In the genomic region with DNA sequence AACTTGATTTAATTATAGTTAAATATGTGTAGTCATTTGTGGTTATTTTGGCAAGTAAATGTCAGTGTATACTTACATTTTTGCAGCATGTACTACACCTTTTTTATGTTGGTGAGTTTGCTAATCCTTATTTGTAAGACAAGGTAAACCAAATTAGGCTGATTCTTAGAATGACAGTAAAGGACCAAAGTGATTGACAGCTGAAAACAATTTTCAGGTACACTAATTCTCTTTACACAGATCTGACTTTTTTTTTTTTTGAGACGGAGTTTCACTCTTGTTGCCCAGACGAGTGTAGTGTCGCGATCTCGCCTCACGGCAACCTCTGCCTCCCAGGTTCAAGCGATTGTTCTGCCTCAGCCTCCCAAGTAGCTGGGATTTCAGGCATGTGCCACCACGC, we compare ENCODE assay signal across 29 cellular contexts.
"Had no signal": no experiment of that assay in that cellular context is flagged by ENCODE, and none has a peak within 500 bp of the region (broad histone marks: within the 10 kb centered on the region; RNA-seq: fewer than 3 reads in every experiment).

No MANE protein-coding gene starts in this region.

- H3K9me3 Mint-ChIP-seq: activated CD4-positive, alpha-beta T cell treated with anti-CD3 and anti-CD28 coated beads, Interleukin-2, amount 10 ng/mL, durations not matched to agents 24 days and 14 days; activated naive CD4-positive, alpha-beta T cell treated with anti-CD3 and anti-CD28 coated beads, Interleukin-2, amount 50 U/mL, for 24 hours; activated T-cell treated with anti-CD3 and anti-CD28 coated beads, Interleukin-2, amount 50 U/mL, for 4 hours; activated T-helper 17 cell treated with anti-CD3 and anti-CD28 coated beads, Interleukin-2, amount 50 U/mL, for 72 hours; T-helper 2 cell treated with Interferon-gamma antibody and Interleukin-4, amounts not matched to agents 5 μg/mL and 100 μg/mL, for 36 hours had no signal

- H3K9me3 ChIP-seq: body of pancreas, SJCRH30 had no signal

- H3K27ac ChIP-seq: body of pancreas, SJCRH30 had no signal

- H3K27ac Mint-ChIP-seq: activated CD8-positive, alpha-beta memory T cell treated with anti-CD3 and anti-CD28 coated beads, Interleukin-2, amount 10 ng/mL, durations not matched to agents 7 days and 5 days; activated T-helper 17 cell treated with anti-CD3 and anti-CD28 coated beads, Interleukin-2, amount 50 U/mL, for 72 hours; T-helper 2 cell treated with Interferon-gamma antibody and Interleukin-4, amounts not matched to agents 5 μg/mL and 100 μg/mL, for 36 hours had no signal

- H3K4me1 ChIP-seq: SJCRH30 had no signal

- H3K4me3 ChIP-seq: body of pancreas, SJCRH30 had no signal

- H3K27me3 Mint-ChIP-seq: activated CD4-positive, alpha-beta T cell treated with anti-CD3 and anti-CD28 coated beads, Interleukin-2, amount 10 ng/mL, durations not matched to agents 24 days and 14 days; activated CD8-positive, alpha-beta memory T cell treated with anti-CD3 and anti-CD28 coated beads, Interleukin-2, amount 10 ng/mL, durations not matched to agents 7 days and 5 days; activated naive CD4-positive, alpha-beta T cell treated with anti-CD3 and anti-CD28 coated beads, Interleukin-2, amount 50 U/mL, for 24 hours; activated T-helper 17 cell treated with anti-CD3 and anti-CD28 coated beads, Interleukin-2, amount 50 U/mL, for 72 hours had no signal

- H3K27me3 ChIP-seq: body of pancreas, SJCRH30 had no signal

- ATAC-seq: activated CD8-positive, alpha-beta memory T cell treated with anti-CD3 and anti-CD28 coated beads, Interleukin-2, amount 10 ng/mL, durations not matched to agents 7 days and 5 days; activated T-cell treated with anti-CD3 and anti-CD28 coated beads, Interleukin-2, amount 50 U/mL, for 4 hours; activated T-helper 17 cell treated with anti-CD3 and anti-CD28 coated beads, Interleukin-2, amount 50 U/mL, for 72 hours; body of pancreas; Panc1; SK-N-SH treated with all-trans-retinoic acid at 6 μM for 48 hours had no signal

- DNase-seq: activated CD4-positive, alpha-beta T cell treated with anti-CD3 and anti-CD28 coated beads for 1 hour; activated CD4-positive, alpha-beta T cell treated with anti-CD3 and anti-CD28 coated beads, Interleukin-2, amount 10 ng/mL, durations not matched to agents 24 days and 14 days; activated CD4-positive, alpha-beta T cell treated with anti-CD3 and anti-CD28 coated beads, Interleukin-2, amount 50 U/mL, for 48 hours; activated CD8-positive, alpha-beta memory T cell treated with anti-CD3 and anti-CD28 coated beads, Interleukin-2, amount 10 ng/mL, durations not matched to agents 7 days and 5 days; activated gamma-delta T cell treated with Interleukin-2 at 50 U/mL for 16 hours; activated T-cell treated with anti-CD3 and anti-CD28 coated beads, Interleukin-2, amount 50 U/mL, for 4 hours; aorta; body of pancreas; central memory CD4-positive, alpha-beta T cell; Kasumi-1; KBM-7; NCI-H1105 treated with DMSO at 0.1 percent for 48 hours; NCI-H146; NCI-H187 treated with DMSO at 0.1 percent for 48 hours; NCI-H2171 treated with DMSO at 0.1 percent for 48 hours; NCI-H226; NCI-H526; NCI-H774; NK-92 treated with Interleukin-12 subunit alpha and Interleukin-12 subunit beta, amount 100 ng/mL, for 24 hours; OCI-M1; Right ventricle myocardium superior; RPMI8226; SJCRH30; SW 1271 had no signal

- H3K4me1 Mint-ChIP-seq: activated T-helper 17 cell treated with anti-CD3 and anti-CD28 coated beads, Interleukin-2, amount 50 U/mL, for 72 hours had no signal

- H3K4me3 Mint-ChIP-seq: activated CD4-positive, alpha-beta T cell treated with anti-CD3 and anti-CD28 coated beads, Interleukin-2, amount 10 ng/mL, durations not matched to agents 24 days and 14 days; activated CD8-positive, alpha-beta memory T cell treated with anti-CD3 and anti-CD28 coated beads, Interleukin-2, amount 10 ng/mL, durations not matched to agents 7 days and 5 days; activated naive CD4-positive, alpha-beta T cell treated with anti-CD3 and anti-CD28 coated beads, Interleukin-2, amount 50 U/mL, for 24 hours; activated T-cell treated with anti-CD3 and anti-CD28 coated beads, Interleukin-2, amount 50 U/mL, for 4 hours; activated T-helper 17 cell treated with anti-CD3 and anti-CD28 coated beads, Interleukin-2, amount 50 U/mL, for 72 hours; T-helper 2 cell treated with Interferon-gamma antibody and Interleukin-4, amounts not matched to agents 5 μg/mL and 100 μg/mL, for 36 hours had no signal
